ENCODE assay signal across 5 cellular contexts in the genomic region with DNA sequence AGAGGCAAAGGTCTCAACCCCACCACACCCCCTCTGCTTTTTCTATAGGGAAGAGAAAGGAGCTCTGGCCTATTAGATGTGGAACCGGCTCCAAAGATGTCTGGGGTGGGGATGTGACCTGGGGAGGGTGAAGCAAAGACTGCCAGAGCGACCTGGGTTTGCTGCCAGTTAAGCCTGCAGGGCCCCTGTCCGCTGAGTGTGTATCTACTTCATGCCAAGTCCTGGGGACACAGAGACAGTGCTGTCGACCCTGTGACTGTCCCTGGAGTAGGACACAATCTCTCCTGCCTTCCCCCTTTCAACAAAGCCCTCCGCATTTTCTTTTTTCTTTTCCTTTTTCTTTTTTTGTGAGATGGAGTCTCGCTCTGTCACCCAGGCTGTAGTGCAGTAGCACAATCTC. TPM values are rescaled to one million over a fixed set of nuclear protein-coding genes. Genes with fewer than 3 reads are reported as not detected.
"Had no signal": no experiment of that assay in that cellular context is flagged by ENCODE, and none has a peak within 500 bp of the region (broad histone marks: within the 10 kb centered on the region; RNA-seq: fewer than 3 reads in every experiment).

No MANE protein-coding gene starts in this region.

RNA-seq across cellular contexts. Expression of a gene that starts 6.6 kb away (rescaled TPM):
- total RNA-seq: M059J, PC-3, Peyer's patch, SK-MEL-5 had no signal

RNA-seq across cellular contexts. Expression of a gene that starts 25.9 kb away (rescaled TPM):
- total RNA-seq: M059J, PC-3, Peyer's patch, SK-MEL-5 had no signal
- polyA plus RNA-seq: K562 had no signal

RNA-seq across cellular contexts. Expression of a gene that starts 44.2 kb away (rescaled TPM):
- total RNA-seq: SK-MEL-5 had no signal
- polyA plus RNA-seq: K562 had no signal
